ENCODE assay signal across 20 cellular contexts in the genomic region with DNA sequence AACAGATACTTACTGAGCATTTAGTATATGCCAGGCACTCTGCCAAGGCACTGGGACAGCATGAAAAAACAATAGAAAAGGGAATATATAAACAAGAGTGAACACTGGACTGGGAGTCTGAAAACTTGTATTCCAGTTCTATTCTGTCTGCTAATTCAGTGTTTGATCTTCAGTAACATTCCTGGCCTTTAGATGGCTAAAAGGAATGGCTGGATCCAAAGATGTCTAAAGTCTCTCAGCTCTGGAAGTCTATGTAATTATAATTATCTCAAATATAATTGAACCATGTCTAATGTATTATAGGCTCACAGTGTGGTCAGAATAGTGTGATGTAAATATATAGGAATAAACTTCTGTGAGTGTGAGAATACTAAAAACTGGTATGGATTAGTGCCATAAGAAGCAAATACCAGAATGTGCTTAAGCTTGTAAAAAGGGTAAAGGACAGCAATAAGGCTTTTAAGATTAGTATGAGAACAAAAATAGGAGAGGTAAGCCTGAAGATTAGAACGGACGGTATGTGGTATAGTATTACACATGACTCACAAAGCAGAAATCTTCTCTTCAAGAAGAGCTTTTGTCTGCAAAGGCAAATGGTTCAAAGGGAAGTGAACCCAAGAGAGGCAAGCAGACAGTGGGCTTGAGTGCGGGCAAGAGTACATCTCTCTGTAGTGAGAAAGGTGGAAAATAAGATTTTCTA.
DNase-seq lines count a peak whose midpoint lies in the region; ATAC-seq and TF ChIP-seq lines count a peak whose summit lies in the region.
"Had no signal": no experiment of that assay in that cellular context is flagged by ENCODE, and none has a peak within 500 bp of the region (broad histone marks: within the 10 kb centered on the region; RNA-seq: fewer than 3 reads in every experiment).

No MANE protein-coding gene starts in this region.

- H2AFZ ChIP-seq in mammary epithelial cell (ENCODE audit: low read depth, low read length), result no peak overlapping the region
- H2AFZ ChIP-seq: PC-9 had no signal

- TF ChIP-seq CTCF in mammary epithelial cell (conservative IDR thresholded peaks at IDR 0.05 in 1 of 2, IDR thresholded peaks at IDR 0.05 in 1 of 2; ENCODE audit: extremely low read depth in 1 of 2, insufficient read depth in 1 of 2, low read depth in 1 of 2, low read length in 2 of 2) (no peak), nephron (IDR thresholded peaks at IDR 0.05; ENCODE audit: unreplicated experiment in 3 of 3) (no peak)

- CTCF ChIA-PET in mammary epithelial cell (lab: Charles Lee; ENCODE audit: low non-redundant PET), result interaction anchor here (0.6 kb wide), 2 partner anchors 169 to 550 kb away, joined by 4 to 8 read pairs; no protein-coding TSS in a partner anchor

- peak overlapping the region in 1 of 3 experiments; percentile 14 for H3K27ac Mint-ChIP-seq in nephron
- H3K27ac Mint-ChIP-seq: activated B cell treated with CpG ODN at 0.5 μM for 24 hours; progenitor cell of endocrine pancreas; stimulated activated naive CD8-positive, alpha-beta T cell treated with anti-CD3 and anti-CD28 coated beads, Interleukin-15, amount 100 ng/mL, for 72 hours had no signal

- no TSS peak for BruUV-seq in mammary epithelial cell (replicated peaks; lab: Mats Ljungman, UMichigan)

- intact Hi-C loops in mammary epithelial cell (cut with micrococcal nuclease), result no loop called here

- ATAC-seq in HG02870 (IDR thresholded peaks at IDR 0.05; ENCODE audit: unreplicated experiment), result no peak
- ATAC-seq: body of pancreas; left lobe of liver; stimulated activated naive CD8-positive, alpha-beta T cell treated with anti-CD3 and anti-CD28 coated beads, Interleukin-15, amount 100 ng/mL, for 72 hours had no signal

- H3K4me3 ChIP-seq in mammary epithelial cell (replicated peaks in 1 of 3; ENCODE audit: insufficient read depth in 1 of 3, low read depth in 2 of 3, low read length in 3 of 3), result no peak overlapping the region
- H3K4me3 ChIP-seq: body of pancreas, esophagus squamous epithelium, PC-9 had no signal

- dilution Hi-C loops in mammary epithelial cell (cut with HindIII; ENCODE audit: low sequenced_read_pairs), result no loop called here

- DNase-seq in ELR (ENCODE audit: low read depth), result peak; percentile 72
- DNase-seq in NCI-H82 (lab: John Stamatoyannopoulos, UW), result peak; percentile 62
- DNase-seq in mammary epithelial cell, result peak; percentile 52
- no peak for DNase-seq in SIG-M5 treated with dmso at 0.1 percent for 504 hours (lab: John Stamatoyannopoulos, UW; ENCODE audit: unreplicated experiment)
- DNase-seq in activated CD4-positive, alpha-beta T cell treated with anti-CD3 and anti-CD28 coated beads for 1 hour, result no peak
- DNase-seq in hypothalamus (lab: John Stamatoyannopoulos, UW), result no peak
- DNase-seq: activated B cell treated with CpG ODN at 0.5 μM for 24 hours; activated CD8-positive, alpha-beta memory T cell treated with anti-CD3 and anti-CD28 coated beads for 24 hours; activated effector memory CD4-positive, alpha-beta T cell treated with anti-CD3 and anti-CD28 coated beads, Interleukin-2, amount 50 U/mL, for 16 hours; body of pancreas; esophagus squamous epithelium; GF-D8; naive B cell; NCI-H187; PC-9; stimulated activated naive CD8-positive, alpha-beta T cell treated with anti-CD3 and anti-CD28 coated beads, Interleukin-15, amount 100 ng/mL, for 72 hours had no signal

- H3K27me3 Mint-ChIP-seq in nephron (ENCODE audit: low read depth), result no peaks in the 10 kb centered on the region
- H3K27me3 Mint-ChIP-seq: activated B cell treated with CpG ODN at 0.5 μM for 24 hours; naive B cell; progenitor cell of endocrine pancreas; stimulated activated naive CD8-positive, alpha-beta T cell treated with anti-CD3 and anti-CD28 coated beads, Interleukin-15, amount 100 ng/mL, for 72 hours had no signal

- no peaks in the 10 kb centered on the region for H3K9me3 ChIP-seq in mammary epithelial cell (replicated peaks; ENCODE audit: insufficient read depth, low read length)
- H3K9me3 ChIP-seq: body of pancreas, esophagus squamous epithelium had no signal

- no peaks in the 10 kb centered on the region for H3K27me3 ChIP-seq in mammary epithelial cell (ENCODE audit: insufficient read depth, low read length)
- H3K27me3 ChIP-seq: body of pancreas, esophagus squamous epithelium had no signal

- peak overlapping the region; percentile 13 for H3K4me2 ChIP-seq in mammary epithelial cell (ENCODE audit: insufficient read depth, low read depth, low read length)
- H3K4me2 ChIP-seq: PC-9 had no signal

- H3K9me3 Mint-ChIP-seq in nephron, result no peaks in the 10 kb centered on the region
- H3K9me3 Mint-ChIP-seq: activated B cell treated with CpG ODN at 0.5 μM for 24 hours; naive B cell; stimulated activated naive CD8-positive, alpha-beta T cell treated with anti-CD3 and anti-CD28 coated beads, Interleukin-15, amount 100 ng/mL, for 72 hours had no signal

- H4K20me1 ChIP-seq in mammary epithelial cell (ENCODE audit: insufficient read depth, low read length), result no peaks in the 10 kb centered on the region

- H3K9ac ChIP-seq in mammary epithelial cell (ENCODE audit: insufficient read depth, low read length), result no peak overlapping the region

- peak overlapping the region in 2 of 3 experiments; percentile 15 to 54 for H3K4me3 Mint-ChIP-seq in nephron
- H3K4me3 Mint-ChIP-seq: activated B cell treated with CpG ODN at 0.5 μM for 24 hours; naive B cell; stimulated activated naive CD8-positive, alpha-beta T cell treated with anti-CD3 and anti-CD28 coated beads, Interleukin-15, amount 100 ng/mL, for 72 hours had no signal

- H3K79me2 ChIP-seq in mammary epithelial cell (ENCODE audit: insufficient read depth, low read length), result peaks cover 8% of the 10 kb centered on the region

- in situ Hi-C loops in mammary epithelial cell (cut with MboI; ENCODE audit: low sequenced_read_pairs in 2 of 2), result no loop called here

- no peak overlapping the region for H3K27ac ChIP-seq in mammary epithelial cell (ENCODE audit: insufficient read depth, low read depth, low read length)
- H3K27ac ChIP-seq: body of pancreas, esophagus squamous epithelium, PC-9 had no signal

- H3K36me3 Mint-ChIP-seq in nephron (ENCODE audit: low read depth), result no peaks in the 10 kb centered on the region
- H3K36me3 Mint-ChIP-seq: naive B cell had no signal

- WGBS in mammary epithelial cell (ENCODE audit: low coverage, missing lambda C conversion rate), result 62% methylated on average over 3 of the region's 3 CpGs

- H3K4me1 ChIP-seq in mammary epithelial cell (ENCODE audit: insufficient read depth, low read length), result peaks cover 15% of the 10 kb centered on the region
- H3K4me1 ChIP-seq: body of pancreas, esophagus squamous epithelium had no signal

- H3K4me1 Mint-ChIP-seq in nephron, result peaks cover 52% of the 10 kb centered on the region
- H3K4me1 Mint-ChIP-seq: activated B cell treated with CpG ODN at 0.5 μM for 24 hours; naive B cell; stimulated activated naive CD8-positive, alpha-beta T cell treated with anti-CD3 and anti-CD28 coated beads, Interleukin-15, amount 100 ng/mL, for 72 hours had no signal

- H3K36me3 ChIP-seq in mammary epithelial cell (ENCODE audit: insufficient read depth, low read length), result no peaks in the 10 kb centered on the region
- H3K36me3 ChIP-seq: esophagus squamous epithelium had no signal

Comparison
In these comparisons a context has a peak if more than half of its experiments do, and no peak if none do; other contexts are left out.
1. DNase-seq: peak in ELR (single experiment), NCI-H82 (single experiment) and mammary epithelial cell (single experiment); none in SIG-M5 treated with dmso at 0.1 percent for 504 hours (single experiment), activated CD4-positive, alpha-beta T cell treated with anti-CD3 and anti-CD28 coated beads for 1 hour (single experiment) and hypothalamus (0 of 51).